ENCODE assay signal across 4 cellular contexts in the genomic region with DNA sequence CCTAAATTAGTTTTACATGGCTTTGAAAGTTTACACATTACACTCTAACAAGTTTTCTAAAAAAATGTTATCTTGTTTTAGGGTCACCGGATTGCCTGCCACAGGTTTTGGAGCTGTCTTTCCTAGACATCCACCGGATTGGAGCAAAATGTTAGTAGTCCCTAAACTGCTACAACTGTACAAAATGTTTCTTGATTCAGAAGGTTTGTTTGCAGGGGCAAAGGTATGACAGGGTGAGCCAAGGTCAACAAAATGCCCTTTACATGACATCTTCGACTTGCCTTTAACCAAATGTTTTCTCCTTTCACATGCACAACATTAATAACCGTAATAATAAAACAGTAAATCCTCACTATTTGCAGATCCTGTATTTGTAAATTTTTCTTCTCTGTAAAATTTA. TPM values are rescaled to one million over a fixed set of nuclear protein-coding genes. Genes with fewer than 3 reads are reported as not detected.
"Had no signal": no experiment of that assay in that cellular context is flagged by ENCODE, and none has a peak within 500 bp of the region (broad histone marks: within the 10 kb centered on the region; RNA-seq: fewer than 3 reads in every experiment).

No MANE protein-coding gene starts in this region.

- ATAC-seq: GM23338, K562 had no signal

- DNase-seq: H9 had no signal

- H3K4me2 ChIP-seq: GM23338 had no signal

- H3K4me3 ChIP-seq: GM23338, K562 had no signal

- H2AFZ ChIP-seq: GM23338 had no signal

- FAIRE-seq: K562 had no signal

RNA-seq across cellular contexts. Expression of a gene that starts 37.2 kb away (rescaled TPM):
- total RNA-seq: HT-29 had no signal
